15 cellular contexts compared by ENCODE assay signal in the genomic region with DNA sequence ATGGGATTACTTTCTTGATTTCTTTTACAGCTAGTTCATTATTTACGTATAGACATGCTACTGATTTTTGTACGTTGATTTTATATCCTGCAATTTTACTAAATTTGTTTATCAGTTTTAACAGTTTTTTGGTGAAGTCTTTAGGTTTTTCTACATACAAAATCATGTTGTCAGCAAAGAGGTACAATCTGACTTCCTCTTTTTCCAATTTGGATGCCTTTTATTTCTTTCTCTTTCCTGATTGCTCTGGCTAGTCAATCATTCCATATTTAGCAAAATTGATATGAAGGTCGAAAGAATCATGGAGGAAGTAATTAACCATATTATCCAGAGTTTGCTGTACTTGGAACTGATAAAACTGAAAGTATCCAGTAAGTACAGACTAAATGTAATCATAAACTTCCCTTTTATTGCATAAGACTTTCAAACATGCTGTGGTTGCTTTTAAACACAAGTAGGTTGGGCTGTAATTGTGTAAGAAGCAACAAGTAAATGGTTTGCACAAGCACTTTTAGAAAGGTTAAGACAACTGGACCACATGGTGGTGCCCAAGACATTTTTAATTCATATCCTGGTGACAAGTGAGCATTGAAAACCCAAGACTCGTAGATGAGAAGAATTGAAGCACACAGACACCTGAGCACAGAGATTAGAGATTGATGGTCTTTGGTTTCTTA. TPM values are rescaled to one million over a fixed set of nuclear protein-coding genes. Genes with fewer than 3 reads are reported as not detected.
A peak's percentile ranks its signal among the peaks of the same experiment; 100 is the strongest.
DNase-seq lines count a peak whose midpoint lies in the region; ATAC-seq, FAIRE-seq and TF ChIP-seq lines count a peak whose summit lies in the region.
"Had no signal": no experiment of that assay in that cellular context is flagged by ENCODE, and none has a peak within 500 bp of the region (broad histone marks: within the 10 kb centered on the region; RNA-seq: fewer than 3 reads in every experiment).

No MANE protein-coding gene starts in this region.

- H2AFZ ChIP-seq in PC-9 = no peak overlapping the region

- H3K27me3 ChIP-seq in PC-9 (ENCODE audit: insufficient read depth, low read depth) (no peaks in the 10 kb centered on the region), neutrophil (no peaks in the 10 kb centered on the region)

- no peak overlapping the region for H3K27ac ChIP-seq in PC-9
- H3K27ac ChIP-seq in neutrophil = peak overlapping the region; percentile 86

- intact Hi-C loops in PC-9 (cut with micrococcal nuclease; ENCODE audit: unreplicated experiment) = no loop called here

- H3K4me1 ChIP-seq in PC-9 (replicated peaks; ENCODE audit: insufficient read depth) = peaks cover 57% of the 10 kb centered on the region
- H3K4me1 ChIP-seq in neutrophil (ENCODE audit: control insufficient read depth in 1 of 2, insufficient read depth in 1 of 2, low read depth in 1 of 2, low read length in 1 of 2) = peaks cover 26 to 35% of the 10 kb centered on the region in 2 experiments

- no TSS peak for BruUV-seq in PC-9 (replicated peaks; lab: Mats Ljungman, UMichigan)

- peak; percentile 26 for FAIRE-seq in GM18507 (lab: Jason Lieb, UNC)

- no peaks in the 10 kb centered on the region for H4K20me1 ChIP-seq in PC-9 (ENCODE audit: insufficient read depth)

- no peaks in the 10 kb centered on the region for H3K9me2 ChIP-seq in PC-9 (ENCODE audit: insufficient read depth)
- H3K9me2 ChIP-seq: SK-N-SH had no signal

- peak overlapping the region; percentile 17; the same call in 1 of the 2 replicates for H3K4me2 ChIP-seq in PC-9
- H3K4me2 ChIP-seq: SK-N-SH had no signal

- H3F3A ChIP-seq in PC-9 (ENCODE audit: insufficient read depth, low read depth) = peaks cover 46% of the 10 kb centered on the region

- H3K79me2 ChIP-seq in PC-9 (ENCODE audit: low read depth) = peaks cover 85% of the 10 kb centered on the region

- no peak for DNase-seq in GM18507 (ENCODE audit: extremely low spot score, insufficient read length, low read depth)
- DNase-seq in PC-9 = peak in 1 of 2 experiments; percentile 60
- peak; percentile 71 for DNase-seq in fibroblast of gingiva (ENCODE audit: low read depth)
- DNase-seq in activated T-cell treated with anti-CD3 and anti-CD28 coated beads, Interleukin-2, amount 50 U/mL, for 1 hour = no peak
- DNase-seq in GM10248 (ENCODE audit: extremely low spot score) = no peak
- DNase-seq in NCI-H82 treated with DMSO at 0.1 percent for 48 hours (lab: John Stamatoyannopoulos, UW; ENCODE audit: unreplicated experiment) = no peak
- DNase-seq: activated CD4-positive, alpha-beta T cell treated with anti-CD3 and anti-CD28 coated beads for 4 hours; C1 segment of cervical spinal cord; endodermal cell; mesendoderm; NCI-H1048; NCI-H69; SK-N-SH had no signal

- TF ChIP-seq CTCF in PC-9 (conservative IDR thresholded peaks at IDR 0.05) (no peak), neutrophil (IDR thresholded peaks at IDR 0.05) (peak; percentile 32), GM10248 (IDR thresholded peaks at IDR 0.05; ENCODE audit: control extremely low read depth, extremely low read depth, low read depth, missing control alignments) (no peak)

- ATAC-seq in HG02938 (IDR thresholded peaks at IDR 0.05; ENCODE audit: unreplicated experiment) = no peak

- POLR2A ChIA-PET in PC-9 (lab: Charles Lee; ENCODE audit: unreplicated experiment) (no interaction called here), GM10248 (lab: Yijun Ruan, JAX) (no interaction called here)

- CTCF ChIA-PET in PC-9 (lab: Charles Lee) = no interaction called here
- CTCF ChIA-PET in GM10248 (lab: Yijun Ruan, JAX) = interaction anchor here (1.0 to 3.5 kb wide), 4 partner anchors 8 to 428 kb away, joined by 3 to 25 read pairs (median 3); partner anchors contain the start of gene VPS35L

- H3K9me3 ChIP-seq in PC-9 (ENCODE audit: insufficient read depth, low read depth) (no peaks in the 10 kb centered on the region), neutrophil (no peaks in the 10 kb centered on the region)
- H3K9me3 ChIP-seq: SK-N-SH had no signal

- H3K36me3 ChIP-seq in PC-9 (ENCODE audit: low read depth) (peaks cover 59% of the 10 kb centered on the region), neutrophil (peaks cover 43% of the 10 kb centered on the region)

- H3K4me3 ChIP-seq in PC-9 (no peak overlapping the region), neutrophil (ENCODE audit: low read depth in 1 of 2, low read length in 1 of 2) (peak overlapping the region; percentile 44 to 58)

RNA-seq across cellular contexts. Expression of gene GDE1, which starts 8.4 kb away (rescaled TPM):
- 131 and 154 TPM in 2 replicates for total RNA-seq in PC-9 (2021)

RNA-seq across cellular contexts. Expression of gene CCP110, which starts 10.2 kb away (rescaled TPM):
- 23.4 and 31.9 TPM in 2 replicates for total RNA-seq in PC-9 (2021)

RNA-seq across cellular contexts. Expression of gene VPS35L, which starts 42.0 kb away (rescaled TPM):
- 11.7 and 12.1 TPM in 2 replicates for total RNA-seq in PC-9 (2021)
